19 cellular contexts compared by ENCODE assay signal in the genomic region with DNA sequence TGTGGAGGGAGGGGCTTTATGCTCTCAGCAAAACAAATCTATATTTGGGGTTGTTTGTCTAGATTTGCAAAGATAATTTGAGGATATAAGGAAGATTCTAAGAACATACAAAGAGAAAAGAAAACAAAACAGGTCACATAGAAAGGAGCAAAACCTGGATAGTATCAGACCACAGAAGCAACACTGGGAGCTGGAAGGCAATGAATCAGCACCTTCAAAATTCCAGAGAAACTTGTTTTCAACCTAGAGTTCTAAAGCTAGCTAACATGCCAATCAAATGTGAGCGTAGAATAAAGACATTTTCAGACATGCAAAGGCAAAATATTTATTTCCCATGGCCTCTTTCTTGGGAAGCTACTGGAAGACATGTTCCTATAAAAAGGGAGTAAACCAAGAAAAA.
A peak's percentile ranks its signal among the peaks of the same experiment; 100 is the strongest.
DNase-seq lines count a peak whose midpoint lies in the region; ATAC-seq and TF ChIP-seq lines count a peak whose summit lies in the region.
"Had no signal": no experiment of that assay in that cellular context is flagged by ENCODE, and none has a peak within 500 bp of the region (broad histone marks: within the 10 kb centered on the region; RNA-seq: fewer than 3 reads in every experiment).

No MANE protein-coding gene starts in this region.

- CTCF ChIA-PET in PC-3 (lab: Charles Lee): no interaction called here

- no peaks in the 10 kb centered on the region for H3K79me2 ChIP-seq in PC-3 (ENCODE audit: low read length)

- H3F3A ChIP-seq in PC-3 (ENCODE audit: low read length, unreplicated experiment): no peaks in the 10 kb centered on the region

- no peak for TF ChIP-seq CTCF in PC-3 (conservative IDR thresholded peaks at IDR 0.05; ENCODE audit: low read depth, low read length)
- TF ChIP-seq CTCF in foreskin keratinocyte (conservative IDR thresholded peaks at IDR 0.05): no peak

- intact Hi-C loops in PC-3 (cut with micrococcal nuclease): no loop called here

- H3K27ac ChIP-seq in PC-3 (ENCODE audit: low read length) (no peak overlapping the region), foreskin keratinocyte (peak overlapping the region; percentile 62)
- H3K27ac ChIP-seq: SK-N-MC had no signal

- ATAC-seq in PC-3: peak; percentile 27; the same call in 1 of the 2 replicates
- peak; percentile 68 for ATAC-seq in foreskin keratinocyte
- ATAC-seq: HepG2, Panc1 had no signal

- DNase-seq in PC-3 (peak; percentile 28), astrocyte of the hippocampus (ENCODE audit: low read depth, low spot score) (peak; percentile 50), foreskin keratinocyte (peak; percentile 57 to 75), renal cortical epithelial cell (ENCODE audit: low read depth) (peak; percentile 38), dedifferentiated amniotic fluid mesenchymal stem cell (ENCODE audit: extremely low spot score) (no peak), RPMI8226 (no peak)
- DNase-seq in stimulated activated CD4-positive, alpha-beta T cell treated with anti-CD3 and anti-CD28 coated beads, Interleukin-15, amount 100 ng/mL, for 24 hours: no peak
- DNase-seq: CD8-positive, alpha-beta memory T cell; DMS153; HFFc6; NCI-H1436; NCI-H187; NCI-H2081 treated with DMSO at 0.1 percent for 48 hours; NCI-H526 treated with DMSO at 0.1 percent for 48 hours; SIG-M5 had no signal

- H3K4me3 ChIP-seq in PC-3 (ENCODE audit: low read length): no peak overlapping the region
- H3K4me3 ChIP-seq: HAP-1, SK-N-MC had no signal

- H3K9me2 ChIP-seq in PC-3 (replicated peaks; ENCODE audit: low read length): no peaks in the 10 kb centered on the region

- POLR2A ChIA-PET in PC-3 (lab: Charles Lee; ENCODE audit: unreplicated experiment): no interaction called here

- H3K4me2 ChIP-seq in PC-3 (ENCODE audit: low read length): no peak overlapping the region

- no peaks in the 10 kb centered on the region for H4K20me1 ChIP-seq in PC-3 (ENCODE audit: low read length)

- H3K4me1 ChIP-seq in PC-3 (ENCODE audit: insufficient read depth, low read length) (no peaks in the 10 kb centered on the region), foreskin keratinocyte (peaks cover 19% of the 10 kb centered on the region)

- H3K9ac ChIP-seq in PC-3 (ENCODE audit: low read length): no peak overlapping the region

- H3K27me3 ChIP-seq in PC-3 (ENCODE audit: low read length): no peaks in the 10 kb centered on the region
- H3K27me3 ChIP-seq in foreskin keratinocyte: no peaks in the 10 kb centered on the region

- no peaks in the 10 kb centered on the region for H3K9me3 ChIP-seq in PC-3 (ENCODE audit: low read length)
- H3K9me3 ChIP-seq: HAP-1 had no signal

- no TSS peak for BruUV-seq in PC-3 (replicated peaks; lab: Mats Ljungman, UMichigan)

- no peak overlapping the region for H2AFZ ChIP-seq in PC-3 (ENCODE audit: low read length)

- no peaks in the 10 kb centered on the region for H3K36me3 ChIP-seq in PC-3 (ENCODE audit: low read depth, low read length)
- H3K36me3 ChIP-seq: HAP-1 had no signal

Comparison
In these comparisons a context has a peak if more than half of its experiments do, and no peak if none do; other contexts are left out.
1. DNase-seq: peak in PC-3 (single experiment), astrocyte of the hippocampus (single experiment), foreskin keratinocyte (2 of 2) and renal cortical epithelial cell (single experiment); none in dedifferentiated amniotic fluid mesenchymal stem cell (single experiment), stimulated activated CD4-positive, alpha-beta T cell treated with anti-CD3 and anti-CD28 coated beads, Interleukin-15, amount 100 ng/mL, for 24 hours (single experiment) and RPMI8226 (single experiment).